ENCODE assay signal across 32 cellular contexts in the genomic region with DNA sequence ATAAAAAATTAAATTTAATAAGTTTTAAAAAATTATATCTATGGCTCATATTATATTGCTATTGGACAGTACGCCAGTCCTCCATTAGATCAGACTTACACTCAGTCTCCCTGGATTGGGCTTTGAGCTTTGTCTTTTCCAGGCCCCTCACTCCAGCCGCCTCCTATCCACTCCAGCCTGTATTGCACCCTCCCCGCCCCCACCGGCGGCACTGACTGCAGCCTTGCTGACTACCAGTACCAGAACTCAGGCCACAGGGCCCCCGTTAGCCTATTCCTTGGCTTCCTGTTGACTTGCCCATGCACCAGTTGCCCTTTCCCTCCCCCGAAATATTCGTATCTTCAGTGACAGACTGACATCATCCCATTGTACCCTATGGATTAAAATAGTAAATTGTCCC.
"Had no signal": no experiment of that assay in that cellular context is flagged by ENCODE, and none has a peak within 500 bp of the region (broad histone marks: within the 10 kb centered on the region; RNA-seq: fewer than 3 reads in every experiment).

No MANE protein-coding gene starts in this region.

- H3K27ac Mint-ChIP-seq: naive thymus-derived CD8-positive, alpha-beta T cell; nephron progenitor cell; stimulated activated effector memory CD8-positive, alpha-beta T cell treated with anti-CD3 and anti-CD28 coated beads, Interleukin-12 subunit alpha, Interleukin-12 subunit beta, amount 100 ng/mL, for 72 hours had no signal

- H3K36me3 ChIP-seq: esophagus muscularis mucosa, gastroesophageal sphincter, heart right ventricle, left lung, ovary, sigmoid colon, stomach, thoracic aorta, tibial nerve, upper lobe of left lung had no signal

- H3K9me3 ChIP-seq: esophagus muscularis mucosa, gastroesophageal sphincter, heart right ventricle, left lung, ovary, psoas muscle, sigmoid colon, stomach, thoracic aorta, tibial nerve, upper lobe of left lung had no signal

- DNase-seq: dorsolateral prefrontal cortex; effector CD4-positive, alpha-beta T cell; foreskin keratinocyte; glutamatergic neuron; heart right ventricle; hippocampal formation; left cardiac atrium; left lung; mesenchymal stem cell; midbrain; naive thymus-derived CD8-positive, alpha-beta T cell; nephron progenitor cell; occipital lobe; ovary; posterior cingulate gyrus; psoas muscle; right cardiac atrium; sigmoid colon; stimulated activated CD4-positive, alpha-beta T cell treated with anti-CD3 and anti-CD28 coated beads, Interleukin-2, amount 100 ng/mL, for 24 hours; stimulated activated CD4-positive, alpha-beta T cell treated with anti-CD3 and anti-CD28 coated beads, Interleukin-4, amount 100 ng/mL, for 24 hours; stimulated activated naive CD4-positive, alpha-beta T cell treated with Interleukin-2 at 50 U/mL for 16 hours; stomach had no signal

- H3K4me1 Mint-ChIP-seq: naive thymus-derived CD8-positive, alpha-beta T cell; stimulated activated effector memory CD8-positive, alpha-beta T cell treated with anti-CD3 and anti-CD28 coated beads, Interleukin-12 subunit alpha, Interleukin-12 subunit beta, amount 100 ng/mL, for 72 hours had no signal

- H3K27ac ChIP-seq: esophagus muscularis mucosa, foreskin keratinocyte, gastroesophageal sphincter, heart right ventricle, left lung, ovary, psoas muscle, sigmoid colon, stomach, thoracic aorta, tibial nerve, upper lobe of left lung had no signal

- FAIRE-seq: colon, endothelial cell of umbilical vein, islet of Langerhans, urothelium cell line had no signal

- H3K36me3 Mint-ChIP-seq: naive thymus-derived CD8-positive, alpha-beta T cell; stimulated activated effector memory CD8-positive, alpha-beta T cell treated with anti-CD3 and anti-CD28 coated beads, Interleukin-12 subunit alpha, Interleukin-12 subunit beta, amount 100 ng/mL, for 72 hours had no signal

- ATAC-seq: foreskin keratinocyte; gastroesophageal sphincter; heart right ventricle; left cardiac atrium; left lung; naive thymus-derived CD8-positive, alpha-beta T cell; psoas muscle; right cardiac atrium; stimulated activated effector memory CD8-positive, alpha-beta T cell treated with anti-CD3 and anti-CD28 coated beads, Interleukin-12 subunit alpha, Interleukin-12 subunit beta, amount 100 ng/mL, for 72 hours had no signal

- H3K27me3 ChIP-seq: dorsolateral prefrontal cortex, foreskin keratinocyte, ovary, sigmoid colon, tibial nerve, upper lobe of left lung had no signal

- H3K4me1 ChIP-seq: esophagus muscularis mucosa, foreskin keratinocyte, gastroesophageal sphincter, heart right ventricle, left lung, psoas muscle, sigmoid colon, stomach, tibial nerve, upper lobe of left lung had no signal

- H3K9me3 Mint-ChIP-seq: naive thymus-derived CD8-positive, alpha-beta T cell; nephron progenitor cell; stimulated activated effector memory CD8-positive, alpha-beta T cell treated with anti-CD3 and anti-CD28 coated beads, Interleukin-12 subunit alpha, Interleukin-12 subunit beta, amount 100 ng/mL, for 72 hours had no signal

- H3K4me3 Mint-ChIP-seq: naive thymus-derived CD8-positive, alpha-beta T cell; nephron progenitor cell; stimulated activated effector memory CD8-positive, alpha-beta T cell treated with anti-CD3 and anti-CD28 coated beads, Interleukin-12 subunit alpha, Interleukin-12 subunit beta, amount 100 ng/mL, for 72 hours had no signal

- H3K4me3 ChIP-seq: dorsolateral prefrontal cortex, esophagus muscularis mucosa, gastroesophageal sphincter, heart right ventricle, left lung, ovary, psoas muscle, sigmoid colon, stomach, thoracic aorta, tibial nerve, upper lobe of left lung had no signal
